ENCODE assay signal across 21 cellular contexts in the genomic region with DNA sequence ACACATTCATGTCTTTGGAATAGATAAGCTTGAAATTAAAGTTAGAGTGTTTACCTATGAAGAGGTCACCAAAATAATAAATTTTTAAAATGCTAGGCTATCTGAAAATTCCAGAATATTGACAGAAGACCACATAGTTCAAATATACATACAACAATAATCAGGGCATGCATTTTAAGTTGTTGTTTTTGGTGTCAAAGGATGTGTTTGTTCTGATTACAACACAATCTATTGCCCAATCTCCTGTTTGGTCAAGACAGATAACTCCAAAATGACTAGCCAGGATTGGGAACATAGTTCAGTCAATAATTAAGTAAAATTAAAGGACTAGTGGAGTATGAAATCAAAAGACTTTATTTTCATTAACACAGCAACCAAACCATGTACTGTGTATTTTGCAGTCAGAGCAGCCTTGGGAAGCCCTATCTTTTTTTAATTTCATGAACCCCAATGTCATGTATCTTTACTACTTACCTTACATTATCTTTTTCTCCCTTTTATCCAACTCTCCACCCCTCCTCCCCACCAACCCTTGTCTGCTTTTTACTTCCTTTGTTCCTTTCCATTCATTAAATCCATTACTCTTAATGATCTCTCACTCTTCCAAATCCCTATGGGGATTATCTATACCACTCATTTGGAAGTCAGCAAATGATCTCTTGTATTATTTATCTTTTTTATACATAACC.
DNase-seq lines count a peak whose midpoint lies in the region; ATAC-seq and TF ChIP-seq lines count a peak whose summit lies in the region.
"Had no signal": no experiment of that assay in that cellular context is flagged by ENCODE, and none has a peak within 500 bp of the region (broad histone marks: within the 10 kb centered on the region; RNA-seq: fewer than 3 reads in every experiment).

No MANE protein-coding gene starts in this region.

- intact Hi-C loops in MCF 10A (cut with micrococcal nuclease): loop anchor here (5.0 kb wide), 2 partner anchors 113 to 238 kb away; partner anchors contain the start of gene CDK19
- intact Hi-C loops in breast epithelium (cut with DNase I; ENCODE audit: low total_unique reads): no loop called here
- intact Hi-C loops in Right ventricle myocardium inferior (cut with DNase I): no loop called here

- no peaks in the 10 kb centered on the region for H3K36me3 ChIP-seq in breast epithelium
- H3K36me3 ChIP-seq: ascending aorta, lower lobe of right lung had no signal

- H3K4me3 ChIP-seq in breast epithelium (no peak overlapping the region), fibroblast of pulmonary artery (replicated peaks; ENCODE audit: low read depth, low read length) (no peak overlapping the region)
- H3K4me3 ChIP-seq: ascending aorta, BLaER1, lower lobe of right lung, testis had no signal

- no TSS peak for BruUV-seq in MCF 10A (replicated peaks; lab: Mats Ljungman, UMichigan)

- no peaks in the 10 kb centered on the region for H3K9me3 Mint-ChIP-seq in MCF 10A (ENCODE audit: unreplicated experiment)
- H3K9me3 Mint-ChIP-seq: activated naive CD4-positive, alpha-beta T cell treated with anti-CD3 and anti-CD28 coated beads, Interleukin-2, amount 10 ng/mL, durations not matched to agents 7 days and 5 days; activated T-cell treated with anti-CD3 and anti-CD28 coated beads, Interleukin-2, amount 50 U/mL, for 24 hours had no signal

- H3K9me3 ChIP-seq in breast epithelium: no peaks in the 10 kb centered on the region
- H3K9me3 ChIP-seq: ascending aorta, BLaER1, lower lobe of right lung, testis had no signal

- no peak overlapping the region for H3K4me3 Mint-ChIP-seq in MCF 10A (ENCODE audit: unreplicated experiment)
- H3K4me3 Mint-ChIP-seq: activated naive CD4-positive, alpha-beta T cell treated with anti-CD3 and anti-CD28 coated beads, Interleukin-2, amount 10 ng/mL, durations not matched to agents 7 days and 5 days; activated T-cell treated with anti-CD3 and anti-CD28 coated beads, Interleukin-2, amount 50 U/mL, for 24 hours had no signal

- H3K27me3 Mint-ChIP-seq in MCF 10A (ENCODE audit: insufficient read depth, unreplicated experiment): no peaks in the 10 kb centered on the region
- H3K27me3 Mint-ChIP-seq: activated naive CD4-positive, alpha-beta T cell treated with anti-CD3 and anti-CD28 coated beads, Interleukin-2, amount 10 ng/mL, durations not matched to agents 7 days and 5 days; activated T-cell treated with anti-CD3 and anti-CD28 coated beads, Interleukin-2, amount 50 U/mL, for 24 hours had no signal

- no peaks in the 10 kb centered on the region for H3K36me3 Mint-ChIP-seq in MCF 10A (ENCODE audit: insufficient read depth, unreplicated experiment)
- H3K36me3 Mint-ChIP-seq: activated naive CD4-positive, alpha-beta T cell treated with anti-CD3 and anti-CD28 coated beads, Interleukin-2, amount 10 ng/mL, durations not matched to agents 7 days and 5 days had no signal

- H3K27ac ChIP-seq in breast epithelium: no peak overlapping the region
- peak overlapping the region; percentile 19 for H3K27ac ChIP-seq in substantia nigra (ENCODE audit: low read depth, low read length, poor library complexity, severe bottlenecking)
- H3K27ac ChIP-seq: ascending aorta, BLaER1, lower lobe of right lung, testis had no signal

- DNase-seq in MCF 10A (ENCODE audit: unreplicated experiment) (peak; percentile 64), breast epithelium (ENCODE audit: low spot score in 2 of 2) (no peak), amniotic epithelial cell (ENCODE audit: low read depth) (peak; percentile 73), fibroblast of pulmonary artery (ENCODE audit: low read depth) (peak; percentile 40), substantia nigra (lab: John Stamatoyannopoulos, UW) (no peak), Right ventricle myocardium inferior (ENCODE audit: missing footprints) (no peak)
- no peak for DNase-seq in activated CD4-positive, CD25-positive, alpha-beta regulatory T cell (lab: John Stamatoyannopoulos, UW)
- DNase-seq: activated naive CD4-positive, alpha-beta T cell treated with anti-CD3 and anti-CD28 coated beads, Interleukin-2, amount 10 ng/mL, durations not matched to agents 7 days and 5 days; activated T-cell treated with anti-CD3 and anti-CD28 coated beads, Interleukin-2, amount 50 U/mL, for 24 hours; DMS 273 treated with DMSO at 0.1 percent for 48 hours; effector CD4-positive, alpha-beta T cell; hypothalamus; islet precursor cell; lower lobe of right lung; NCI-H146; NCI-H748 treated with DMSO at 0.1 percent for 48 hours; stimulated activated CD8-positive, alpha-beta memory T cell treated with anti-CD3 and anti-CD28 coated beads, Interleukin-4, amount 100 ng/mL, for 48 hours; testis had no signal

- no peak for TF ChIP-seq POLR2A in breast epithelium (IDR thresholded peaks at IDR 0.05)

- no peaks in the 10 kb centered on the region for H3K27me3 ChIP-seq in breast epithelium
- H3K27me3 ChIP-seq: ascending aorta, BLaER1, testis had no signal

- CTCF ChIA-PET in MCF 10A (lab: Yijun Ruan, JAX): interaction anchor here (0.5 to 0.6 kb wide), 2 partner anchors 34 to 182 kb away, joined by 3 read pairs; no protein-coding TSS in a partner anchor

- peaks cover 30% of the 10 kb centered on the region for H3K4me1 Mint-ChIP-seq in MCF 10A (ENCODE audit: insufficient read depth, unreplicated experiment)
- H3K4me1 Mint-ChIP-seq: activated naive CD4-positive, alpha-beta T cell treated with anti-CD3 and anti-CD28 coated beads, Interleukin-2, amount 10 ng/mL, durations not matched to agents 7 days and 5 days had no signal

- POLR2A ChIA-PET in MCF 10A (lab: Yijun Ruan, JAX): interaction anchor here (0.5 kb wide), 1 partner anchor 150 kb away, joined by 3 read pairs; no protein-coding TSS in a partner anchor

- H3K4me1 ChIP-seq in breast epithelium: no peaks in the 10 kb centered on the region
- H3K4me1 ChIP-seq: ascending aorta, BLaER1, testis had no signal

- no peak for ATAC-seq in Right ventricle myocardium inferior
- ATAC-seq in GM18861 (IDR thresholded peaks at IDR 0.05; ENCODE audit: unreplicated experiment): no peak

- peak overlapping the region; percentile 3 for H3K27ac Mint-ChIP-seq in MCF 10A (ENCODE audit: low read depth, unreplicated experiment)
- H3K27ac Mint-ChIP-seq: activated naive CD4-positive, alpha-beta T cell treated with anti-CD3 and anti-CD28 coated beads, Interleukin-2, amount 10 ng/mL, durations not matched to agents 7 days and 5 days; activated T-cell treated with anti-CD3 and anti-CD28 coated beads, Interleukin-2, amount 50 U/mL, for 24 hours had no signal

- TF ChIP-seq CTCF in MCF 10A (IDR thresholded peaks at IDR 0.05; ENCODE audit: unreplicated experiment) (no peak), breast epithelium (IDR thresholded peaks at IDR 0.05) (no peak), fibroblast of pulmonary artery (IDR thresholded peaks at IDR 0.05; ENCODE audit: low read length, missing control alignments) (no peak)

Comparison
In these comparisons a context has a peak if more than half of its experiments do, and no peak if none do; other contexts are left out.
1. DNase-seq: peak in MCF 10A (single experiment), amniotic epithelial cell (single experiment) and fibroblast of pulmonary artery (single experiment); none in breast epithelium (0 of 2), substantia nigra (0 of 49), activated CD4-positive, CD25-positive, alpha-beta regulatory T cell (0 of 4) and Right ventricle myocardium inferior (single experiment).